In genomic region chr1:181159451-181160151, GRCh38 we compare ENCODE assay signal across 8 cellular contexts.
DNase-seq lines count a peak whose midpoint lies in the region; ATAC-seq, FAIRE-seq and TF ChIP-seq lines count a peak whose summit lies in the region.

No MANE protein-coding gene starts in this region.

- H2AFZ ChIP-seq in astrocyte (ENCODE audit: low read depth, low read length) = no peak overlapping the region

- no peaks in the 10 kb centered on the region for H3K79me2 ChIP-seq in astrocyte (ENCODE audit: insufficient read depth, low read length)

- H3K27me3 ChIP-seq in astrocyte (ENCODE audit: insufficient read depth, low read length) = peaks cover 2% of the 10 kb centered on the region
- no peaks in the 10 kb centered on the region for H3K27me3 ChIP-seq in HAP-1 (ENCODE audit: low read depth)

- no peak overlapping the region for H3K9ac ChIP-seq in astrocyte (ENCODE audit: low read length)

- H3K4me1 ChIP-seq in astrocyte (ENCODE audit: insufficient read depth, low read length) (peaks cover 11% of the 10 kb centered on the region), HAP-1 (no peaks in the 10 kb centered on the region)

- CTCF ChIA-PET in T-cell (lab: Charles Lee) = interaction anchor here (0.6 to 1.5 kb wide), 7 partner anchors 10 to 656 kb away, joined by 3 to 9 read pairs (median 4); no protein-coding TSS in a partner anchor

- H3K27ac ChIP-seq in astrocyte (ENCODE audit: low read depth, low read length) = no peak overlapping the region

- H3K9me3 Mint-ChIP-seq in T-cell (peaks cover 0 to 21% (median 15%) of the 10 kb centered on the region in 3 donors), astrocyte (ENCODE audit: unreplicated experiment) (peaks cover 19% of the 10 kb centered on the region)

- DNase-seq in T-cell (peak; percentile 28 to 71 (median 50)), astrocyte (ENCODE audit: low read depth) (peak; percentile 75), pulmonary artery endothelial cell (ENCODE audit: low read depth, low spot score) (peak; percentile 59), anterior cingulate cortex (lab: John Stamatoyannopoulos, UW) (no peak), DMS114 treated with DMSO at 0.1 percent for 48 hours (lab: John Stamatoyannopoulos, UW; ENCODE audit: unreplicated experiment) (no peak), HAP-1 (ENCODE audit: low spot score in 2 of 2) (no peak), GM20000 (ENCODE audit: low spot score) (no peak)

- no peak overlapping the region for H3K4me2 ChIP-seq in astrocyte (ENCODE audit: low read length)

- no peaks in the 10 kb centered on the region for H4K20me1 ChIP-seq in astrocyte (ENCODE audit: insufficient read depth, low read length)

- no peak for FAIRE-seq in astrocyte (lab: Jason Lieb, UNC)

- H3K36me3 ChIP-seq in astrocyte (ENCODE audit: insufficient read depth, low read length) (no peaks in the 10 kb centered on the region), HAP-1 (replicated peaks) (no peaks in the 10 kb centered on the region)

- H3K36me3 Mint-ChIP-seq in T-cell = peaks cover 3% of the 10 kb centered on the region
- H3K36me3 Mint-ChIP-seq in astrocyte (ENCODE audit: low read depth, unreplicated experiment) = peaks cover 4% of the 10 kb centered on the region

- in situ Hi-C loops in HAP-1 (cut with MboI; ENCODE audit: low sequenced_read_pairs) = loop anchor here (10.0 kb wide), 1 partner anchor 645 kb away; no protein-coding TSS in a partner anchor

- H3K27ac Mint-ChIP-seq in T-cell = peak overlapping the region; percentile 81 to 90
- no peak overlapping the region for H3K27ac Mint-ChIP-seq in astrocyte (ENCODE audit: unreplicated experiment)

- TF ChIP-seq CTCF in astrocyte (IDR thresholded peaks at IDR 0.05; ENCODE audit: insufficient read depth, low read depth, low read length) (no peak), GM20000 (IDR thresholded peaks at IDR 0.05; ENCODE audit: extremely low read depth, missing control alignments) (no peak)

- POLR2A ChIA-PET in T-cell (lab: Charles Lee) = interaction anchor here in 1 of 2 donors (0.5 to 1.2 kb wide), 3 partner anchors 69 to 1777 kb away, joined by 3 to 4 read pairs (median 3); no protein-coding TSS in a partner anchor

- ATAC-seq in GM19463 (IDR thresholded peaks at IDR 0.05; ENCODE audit: unreplicated experiment) (peak; percentile 61), T-cell (replicated peaks in 1 of 4) (peak; percentile 80 to 85 (median 82))

- H3K4me3 ChIP-seq in astrocyte (ENCODE audit: insufficient read depth, low read depth, low read length) (no peak overlapping the region), HAP-1 (no peak overlapping the region)

- peaks cover 41 to 46% (median 42%) of the 10 kb centered on the region in 3 donors for H3K4me1 Mint-ChIP-seq in T-cell
- H3K4me1 Mint-ChIP-seq in astrocyte (ENCODE audit: low read depth, unreplicated experiment) = no peaks in the 10 kb centered on the region

- H3K9me3 ChIP-seq in astrocyte (ENCODE audit: insufficient read depth, low read depth, low read length) (peaks cover 3% of the 10 kb centered on the region), HAP-1 (no peaks in the 10 kb centered on the region)

- H3K27me3 Mint-ChIP-seq in T-cell (no peaks in the 10 kb centered on the region), astrocyte (ENCODE audit: low read depth, unreplicated experiment) (peaks cover 21% of the 10 kb centered on the region)

- H3K4me3 Mint-ChIP-seq in T-cell = peak overlapping the region; percentile 8 to 63 (median 34)
- no peak overlapping the region for H3K4me3 Mint-ChIP-seq in astrocyte (ENCODE audit: unreplicated experiment)

Comparison
In these comparisons a context has a peak if more than half of its experiments do, and no peak if none do; other contexts are left out.
1. DNase-seq: peak in T-cell (34 of 34), astrocyte (single experiment) and pulmonary artery endothelial cell (single experiment); none in anterior cingulate cortex (0 of 58), DMS114 treated with DMSO at 0.1 percent for 48 hours (single experiment), HAP-1 (0 of 2) and GM20000 (single experiment).